In genomic region chr2:43098065-43098464, GRCh38 we compare ENCODE assay signal across 29 cellular contexts.
DNase-seq lines count a peak whose midpoint lies in the region; ATAC-seq and TF ChIP-seq lines count a peak whose summit lies in the region.
"Had no signal": no experiment of that assay in that cellular context is flagged by ENCODE, and none has a peak within 500 bp of the region (broad histone marks: within the 10 kb centered on the region; RNA-seq: fewer than 3 reads in every experiment).

No MANE protein-coding gene starts in this region.

- TF ChIP-seq CTCF in DND-41 (IDR thresholded peaks at IDR 0.05; ENCODE audit: borderline replicate concordance, extremely low read depth, low read length, poor library complexity, severe bottlenecking) (no peak), brain (conservative IDR thresholded peaks at IDR 0.05) (no peak), lower lobe of right lung (IDR thresholded peaks at IDR 0.05) (no peak)

- peak overlapping the region in 4 of 5 experiments; percentile 20 to 64 (median 63) for H3K27ac Mint-ChIP-seq in brain
- H3K27ac Mint-ChIP-seq in stimulated activated naive B cell treated with anti-CD40 and anti-IgM and Interleukin-4, amounts not matched to agents 10 μg/mL and 1 μg/mL and 100 μg/mL, for 72 hours: peak overlapping the region; percentile 47
- H3K27ac Mint-ChIP-seq: activated CD4-positive, alpha-beta T cell treated with anti-CD3 and anti-CD28 coated beads for 36 hours; activated naive CD4-positive, alpha-beta T cell treated with anti-CD3 and anti-CD28 coated beads, Interleukin-2, amount 50 U/mL, for 24 hours; effector memory CD8-positive, alpha-beta T cell had no signal

- H3K4me2 ChIP-seq in DND-41 (ENCODE audit: insufficient read depth, low read length): no peak overlapping the region

- H3K27me3 Mint-ChIP-seq in brain: no peaks in the 10 kb centered on the region
- H3K27me3 Mint-ChIP-seq in stimulated activated naive B cell treated with anti-CD40 and anti-IgM and Interleukin-4, amounts not matched to agents 10 μg/mL and 1 μg/mL and 100 μg/mL, for 72 hours: peaks cover 0 to 4% of the 10 kb centered on the region in 2 donors
- H3K27me3 Mint-ChIP-seq: activated CD4-positive, alpha-beta T cell treated with anti-CD3 and anti-CD28 coated beads for 36 hours; activated naive CD4-positive, alpha-beta T cell treated with anti-CD3 and anti-CD28 coated beads, Interleukin-2, amount 50 U/mL, for 24 hours; effector memory CD8-positive, alpha-beta T cell; naive thymus-derived CD8-positive, alpha-beta T cell; stimulated activated naive CD8-positive, alpha-beta T cell treated with anti-CD3 and anti-CD28 coated beads, Interleukin-15, amount 100 ng/mL, for 72 hours had no signal

- ATAC-seq in DND-41 (ENCODE audit: insufficient read depth, low read depth) (no peak), lower lobe of right lung (no peak)
- no peak for ATAC-seq in stimulated activated naive B cell treated with anti-CD40 and anti-IgM and Interleukin-4, amounts not matched to agents 10 μg/mL and 1 μg/mL and 100 μg/mL, for 72 hours (replicated peaks)
- ATAC-seq: activated CD4-positive, alpha-beta T cell treated with anti-CD3 and anti-CD28 coated beads for 36 hours; effector memory CD8-positive, alpha-beta T cell; naive thymus-derived CD8-positive, alpha-beta T cell; stimulated activated naive CD8-positive, alpha-beta T cell treated with anti-CD3 and anti-CD28 coated beads, Interleukin-15, amount 100 ng/mL, for 72 hours had no signal

- no peak overlapping the region for H3K4me3 Mint-ChIP-seq in brain
- H3K4me3 Mint-ChIP-seq in stimulated activated naive B cell treated with anti-CD40 and anti-IgM and Interleukin-4, amounts not matched to agents 10 μg/mL and 1 μg/mL and 100 μg/mL, for 72 hours: no peak overlapping the region
- H3K4me3 Mint-ChIP-seq: activated CD4-positive, alpha-beta T cell treated with anti-CD3 and anti-CD28 coated beads for 36 hours; activated naive CD4-positive, alpha-beta T cell treated with anti-CD3 and anti-CD28 coated beads, Interleukin-2, amount 50 U/mL, for 24 hours; effector memory CD8-positive, alpha-beta T cell; naive thymus-derived CD8-positive, alpha-beta T cell; stimulated activated naive CD8-positive, alpha-beta T cell treated with anti-CD3 and anti-CD28 coated beads, Interleukin-15, amount 100 ng/mL, for 72 hours had no signal

- peaks cover 6% of the 10 kb centered on the region for H3K36me3 Mint-ChIP-seq in brain
- no peaks in the 10 kb centered on the region for H3K36me3 Mint-ChIP-seq in stimulated activated naive B cell treated with anti-CD40 and anti-IgM and Interleukin-4, amounts not matched to agents 10 μg/mL and 1 μg/mL and 100 μg/mL, for 72 hours

- H3K9ac ChIP-seq in DND-41 (ENCODE audit: low read depth, low read length): no peak overlapping the region

- H3K27ac ChIP-seq in DND-41 (ENCODE audit: low read length) (peak overlapping the region; percentile 33; the same call in 1 of the 2 replicates), lower lobe of right lung (peak overlapping the region; percentile 18)
- H3K27ac ChIP-seq: pancreas, tibial artery had no signal

- intact Hi-C loops in lower lobe of right lung (cut with DNase I) (no loop called here), posterior cingulate gyrus (cut with DNase I) (no loop called here)

- H3K9me3 ChIP-seq in DND-41 (ENCODE audit: insufficient read depth, low read length, severe bottlenecking) (no peaks in the 10 kb centered on the region), lower lobe of right lung (no peaks in the 10 kb centered on the region)
- H3K9me3 ChIP-seq: HAP-1, pancreas, Peyer's patch, tibial artery had no signal

- H3K4me3 ChIP-seq in DND-41 (ENCODE audit: low read depth in 1 of 2, low read length in 2 of 2): no peak overlapping the region
- no peak overlapping the region for H3K4me3 ChIP-seq in lower lobe of right lung
- H3K4me3 ChIP-seq: coronary artery, HAP-1, lung, pancreas, Peyer's patch, tibial artery had no signal

- H3K79me2 ChIP-seq in DND-41 (ENCODE audit: insufficient read depth, low read length): no peaks in the 10 kb centered on the region

- peaks cover 38% of the 10 kb centered on the region for H3K4me1 Mint-ChIP-seq in brain
- peaks cover 15 to 17% of the 10 kb centered on the region in 2 donors for H3K4me1 Mint-ChIP-seq in stimulated activated naive B cell treated with anti-CD40 and anti-IgM and Interleukin-4, amounts not matched to agents 10 μg/mL and 1 μg/mL and 100 μg/mL, for 72 hours
- H3K4me1 Mint-ChIP-seq: activated CD4-positive, alpha-beta T cell treated with anti-CD3 and anti-CD28 coated beads for 36 hours; activated naive CD4-positive, alpha-beta T cell treated with anti-CD3 and anti-CD28 coated beads, Interleukin-2, amount 50 U/mL, for 24 hours had no signal

- H3K27me3 ChIP-seq in DND-41 (ENCODE audit: insufficient read depth, low read length, poor library complexity) (no peaks in the 10 kb centered on the region), lower lobe of right lung (ENCODE audit: low read depth) (no peaks in the 10 kb centered on the region)
- H3K27me3 ChIP-seq: pancreas, Peyer's patch, tibial artery had no signal

- no peaks in the 10 kb centered on the region for H4K20me1 ChIP-seq in DND-41 (ENCODE audit: insufficient read depth, low read length)

- no peak for DNase-seq in DND-41
- no peak for DNase-seq in lower lobe of right lung
- DNase-seq in stimulated activated naive B cell treated with anti-CD40 and anti-IgM and Interleukin-4, amounts not matched to agents 10 μg/mL and 1 μg/mL and 100 μg/mL, for 72 hours: no peak
- DNase-seq in foreskin melanocyte: no peak
- DNase-seq in NCI-H524 treated with DMSO at 0.1 percent for 48 hours (lab: John Stamatoyannopoulos, UW): no peak
- no peak for DNase-seq in SW 1271 (lab: John Stamatoyannopoulos, UW)
- no peak for DNase-seq in posterior cingulate gyrus
- DNase-seq: ACHN; activated CD4-positive, alpha-beta T cell treated with anti-CD3 and anti-CD28 coated beads for 36 hours; activated T-cell treated with anti-CD3 and anti-CD28 coated beads for 4 hours; DMS153; effector memory CD8-positive, alpha-beta T cell; erythroblast; naive thymus-derived CD8-positive, alpha-beta T cell; NCI-H1436 treated with DMSO at 0.1 percent for 48 hours; NCI-H2081 treated with DMSO at 0.1 percent for 48 hours; NCI-H345; pancreas; Peyer's patch; retina; stimulated activated CD8-positive, alpha-beta memory T cell treated with anti-CD3 and anti-CD28 coated beads, Interleukin-4, amount 100 ng/mL, for 48 hours; stimulated activated naive CD8-positive, alpha-beta T cell treated with anti-CD3 and anti-CD28 coated beads, Interleukin-15, amount 100 ng/mL, for 72 hours; T-helper 9 cell; tibial artery had no signal

- no peak overlapping the region for H2AFZ ChIP-seq in DND-41 (ENCODE audit: low read depth, low read length)

- peaks cover 16 to 49% (median 35%) of the 10 kb centered on the region in 5 experiments for H3K9me3 Mint-ChIP-seq in brain
- H3K9me3 Mint-ChIP-seq in stimulated activated naive B cell treated with anti-CD40 and anti-IgM and Interleukin-4, amounts not matched to agents 10 μg/mL and 1 μg/mL and 100 μg/mL, for 72 hours: peaks cover 0 to 4% of the 10 kb centered on the region in 2 donors
- H3K9me3 Mint-ChIP-seq: activated naive CD4-positive, alpha-beta T cell treated with anti-CD3 and anti-CD28 coated beads, Interleukin-2, amount 50 U/mL, for 24 hours had no signal

- H3K36me3 ChIP-seq in DND-41 (ENCODE audit: insufficient read depth, low read length) (no peaks in the 10 kb centered on the region), lower lobe of right lung (no peaks in the 10 kb centered on the region)
- H3K36me3 ChIP-seq: HAP-1, pancreas, Peyer's patch, tibial artery had no signal

- H3K4me1 ChIP-seq in DND-41 (ENCODE audit: insufficient read depth, low read length) (no peaks in the 10 kb centered on the region), lower lobe of right lung (peaks cover 37% of the 10 kb centered on the region)
- H3K4me1 ChIP-seq: HAP-1 had no signal
